18 cellular contexts compared by ENCODE assay signal in the genomic region with DNA sequence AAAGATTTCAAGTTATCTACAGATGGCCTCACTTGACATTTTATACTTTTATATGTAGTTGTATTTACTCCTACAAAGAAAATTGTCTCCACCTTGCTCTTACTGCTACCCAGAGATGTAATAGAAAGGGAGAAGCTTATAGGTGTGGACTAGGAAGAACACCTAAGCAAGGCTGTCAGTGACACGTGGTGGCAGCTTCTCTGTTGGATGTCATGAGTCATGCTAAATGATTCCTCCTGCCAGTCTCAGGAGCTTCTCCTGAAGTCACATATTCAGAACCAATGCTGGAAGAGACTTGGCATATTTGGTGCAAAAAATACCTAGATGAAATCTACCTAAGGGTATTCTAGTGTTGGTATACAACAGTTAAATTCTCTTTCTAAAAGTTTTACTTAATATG.
DNase-seq lines count a peak whose midpoint lies in the region; ATAC-seq and TF ChIP-seq lines count a peak whose summit lies in the region.
"Had no signal": no experiment of that assay in that cellular context is flagged by ENCODE, and none has a peak within 500 bp of the region (broad histone marks: within the 10 kb centered on the region; RNA-seq: fewer than 3 reads in every experiment).

No MANE protein-coding gene starts in this region.

- no peaks in the 10 kb centered on the region for H3K9me3 ChIP-seq in endodermal cell (ENCODE audit: control insufficient read depth, low read length)
- H3K9me3 ChIP-seq in neural progenitor cell (ENCODE audit: low read depth): no peaks in the 10 kb centered on the region

- H3K4me3 Mint-ChIP-seq in endodermal cell (no peak overlapping the region), neural progenitor cell (no peak overlapping the region)
- H3K4me3 Mint-ChIP-seq: CD4-positive, alpha-beta memory T cell had no signal

- ATAC-seq in GM21825 (IDR thresholded peaks at IDR 0.05; ENCODE audit: unreplicated experiment): no peak
- ATAC-seq: GM12878 had no signal

- no peaks in the 10 kb centered on the region for H3F3A ChIP-seq in neural progenitor cell (ENCODE audit: low read depth)

- H3K9me3 Mint-ChIP-seq in endodermal cell (peaks cover 6% of the 10 kb centered on the region), neural progenitor cell (peaks cover 2% of the 10 kb centered on the region)

- H3K27me3 ChIP-seq in endodermal cell (ENCODE audit: control insufficient read depth, insufficient read depth, low read length, poor library complexity, severe bottlenecking) (no peaks in the 10 kb centered on the region), neural progenitor cell (no peaks in the 10 kb centered on the region)

- H3K9ac ChIP-seq in endodermal cell (ENCODE audit: extremely low read depth, low read length, poor library complexity, severe bottlenecking) (no peak overlapping the region), neural progenitor cell (no peak overlapping the region)
- H3K9ac ChIP-seq: GM23248 had no signal

- no peaks in the 10 kb centered on the region for H3K27me3 Mint-ChIP-seq in endodermal cell (ENCODE audit: insufficient read depth)
- H3K27me3 Mint-ChIP-seq in neural progenitor cell (ENCODE audit: insufficient read depth, low read depth): no peaks in the 10 kb centered on the region
- H3K27me3 Mint-ChIP-seq: CD4-positive, alpha-beta memory T cell had no signal

- H4K20me1 ChIP-seq in neural progenitor cell (ENCODE audit: low read depth): no peaks in the 10 kb centered on the region

- H3K4me3 ChIP-seq in endodermal cell (ENCODE audit: low read length) (no peak overlapping the region), neural progenitor cell (no peak overlapping the region)
- H3K4me3 ChIP-seq: GM12878, GM23248 had no signal

- H2AFZ ChIP-seq in neural progenitor cell (replicated peaks): peak overlapping the region; percentile 7
- H2AFZ ChIP-seq: GM23248 had no signal

- H3K4me1 Mint-ChIP-seq in endodermal cell: no peaks in the 10 kb centered on the region
- H3K4me1 Mint-ChIP-seq in neural progenitor cell: no peaks in the 10 kb centered on the region
- H3K4me1 Mint-ChIP-seq: CD4-positive, alpha-beta memory T cell had no signal

- no peak for TF ChIP-seq CTCF in endodermal cell (conservative IDR thresholded peaks at IDR 0.05)
- no peak for TF ChIP-seq CTCF in neural progenitor cell (IDR thresholded peaks at IDR 0.05)

- 43 to 67% methylated on average over 1 of the region's 1 CpG for WGBS in endodermal cell (ENCODE audit: insufficient coverage in 1 of 2, insufficient read length in 1 of 2), 2 experiments

- DNase-seq in OCI-M1 (lab: John Stamatoyannopoulos, UW): peak; percentile 4
- peak; percentile 54 for DNase-seq in endodermal cell
- peak; percentile 16 for DNase-seq in iPS-NIHi7 (ENCODE audit: extremely low spot score)
- no peak for DNase-seq in neural progenitor cell (ENCODE audit: low spot score)
- DNase-seq in kidney glomerular epithelial cell (lab: John Stamatoyannopoulos, UW): no peak
- DNase-seq in NCI-H774 (lab: John Stamatoyannopoulos, UW): no peak
- DNase-seq: C1 segment of cervical spinal cord; Calu3; CD4-positive, alpha-beta memory T cell; COR-L47; DMS79; EL; GDM1; GM23248; H7; HCEC 1CT had no signal

- no peak overlapping the region for H3K27ac ChIP-seq in endodermal cell (ENCODE audit: low read depth, low read length)
- H3K27ac ChIP-seq in neural progenitor cell: no peak overlapping the region
- H3K27ac ChIP-seq: GM23248 had no signal

- no peaks in the 10 kb centered on the region for H3K36me3 Mint-ChIP-seq in endodermal cell (ENCODE audit: low read depth)
- H3K36me3 Mint-ChIP-seq in neural progenitor cell: no peaks in the 10 kb centered on the region
- H3K36me3 Mint-ChIP-seq: CD4-positive, alpha-beta memory T cell had no signal

- H3K79me2 ChIP-seq in neural progenitor cell (ENCODE audit: low read depth): no peaks in the 10 kb centered on the region

- H3K36me3 ChIP-seq in endodermal cell (ENCODE audit: control insufficient read depth, insufficient read depth, low read length) (no peaks in the 10 kb centered on the region), neural progenitor cell (no peaks in the 10 kb centered on the region)

- H3K4me1 ChIP-seq in endodermal cell (ENCODE audit: control insufficient read depth, insufficient read depth, low read length) (no peaks in the 10 kb centered on the region), neural progenitor cell (peaks cover 4% of the 10 kb centered on the region)

- no peak overlapping the region for H3K4me2 ChIP-seq in neural progenitor cell

- no peak overlapping the region for H3K27ac Mint-ChIP-seq in endodermal cell
- H3K27ac Mint-ChIP-seq in neural progenitor cell: no peak overlapping the region
- H3K27ac Mint-ChIP-seq: CD4-positive, alpha-beta memory T cell had no signal

Comparison
In these comparisons a context has a peak if more than half of its experiments do, and no peak if none do; other contexts are left out.
1. DNase-seq: peak in OCI-M1 (single experiment), endodermal cell (single experiment) and iPS-NIHi7 (single experiment); none in neural progenitor cell (single experiment), kidney glomerular epithelial cell (single experiment) and NCI-H774 (single experiment).